Comparison of ENCODE assay signal across 16 cellular contexts in genomic region chr7:37826825-37827224, GRCh38.
A peak's percentile ranks its signal among the peaks of the same experiment; 100 is the strongest.
DNase-seq lines count a peak whose midpoint lies in the region; ATAC-seq and TF ChIP-seq lines count a peak whose summit lies in the region.
"Had no signal": no experiment of that assay in that cellular context is flagged by ENCODE, and none has a peak within 500 bp of the region (broad histone marks: within the 10 kb centered on the region; RNA-seq: fewer than 3 reads in every experiment).

No MANE protein-coding gene starts in this region.

- H3K4me3 ChIP-seq in NB4 (ENCODE audit: low read depth, low read length): no peak overlapping the region
- H3K4me3 ChIP-seq: SK-N-MC had no signal

- no peak for TF ChIP-seq POLR2A in NB4 (IDR thresholded peaks at IDR 0.05; ENCODE audit: extremely low read depth, insufficient read length)

- peak; percentile 48 for ATAC-seq in GM18858 (IDR thresholded peaks at IDR 0.05; ENCODE audit: unreplicated experiment)
- ATAC-seq in GM21723 (IDR thresholded peaks at IDR 0.05; ENCODE audit: unreplicated experiment): peak; percentile 67
- peak; percentile 50 for ATAC-seq in stimulated activated naive CD8-positive, alpha-beta T cell treated with anti-CD3 and anti-CD28 coated beads, Interleukin-15, Interleukin-2, amounts not matched to agents 100 U/mL and 50 U/mL, for 24 hours
- ATAC-seq: HCT116 had no signal

- DNase-seq in NB4 (ENCODE audit: low read depth): peak; percentile 36
- DNase-seq in stimulated activated naive CD8-positive, alpha-beta T cell treated with anti-CD3 and anti-CD28 coated beads, Interleukin-15, Interleukin-2, amounts not matched to agents 100 U/mL and 50 U/mL, for 24 hours: no peak
- no peak for DNase-seq in stimulated activated CD8-positive, alpha-beta memory T cell treated with anti-CD3 and anti-CD28 coated beads, Interleukin-4, amount 100 ng/mL, for 48 hours
- DNase-seq in SHP77 treated with DMSO at 0.1 percent for 48 hours (lab: John Stamatoyannopoulos, UW): no peak
- no peak for DNase-seq in NCI-H774 (lab: John Stamatoyannopoulos, UW)
- DNase-seq: activated CD4-positive, alpha-beta memory T cell treated with anti-CD3 and anti-CD28 coated beads for 36 hours; amniotic stem cell; cortex of kidney; DMS79 treated with DMSO at 0.1 percent for 48 hours; midbrain; NCI-H187 treated with DMSO at 0.1 percent for 48 hours; small intestine had no signal

- TF ChIP-seq CTCF in NB4 (IDR thresholded peaks at IDR 0.05; ENCODE audit: low read depth, low read length): no peak
